In genomic region chr2:102080451-102081054, GRCh38 we compare ENCODE assay signal across 11 cellular contexts.
DNase-seq lines count a peak whose midpoint lies in the region; ATAC-seq, FAIRE-seq and TF ChIP-seq lines count a peak whose summit lies in the region.
"Had no signal": no experiment of that assay in that cellular context is flagged by ENCODE, and none has a peak within 500 bp of the region (broad histone marks: within the 10 kb centered on the region; RNA-seq: fewer than 3 reads in every experiment).

No MANE protein-coding gene starts in this region.

- TF ChIP-seq CTCF in bronchial epithelial cell (IDR thresholded peaks at IDR 0.05; ENCODE audit: insufficient read depth, low read length, severe bottlenecking) (no peak), mesothelial cell of epicardium (IDR thresholded peaks at IDR 0.05; ENCODE audit: unreplicated experiment) (no peak)

- DNase-seq in ELR (ENCODE audit: low read depth) (peak; percentile 23), bronchial epithelial cell (ENCODE audit: low read depth) (peak; percentile 74), H4 (ENCODE audit: low spot score) (no peak), mesothelial cell of epicardium (ENCODE audit: low spot score in 2 of 2, unreplicated experiment in 2 of 2) (no peak)
- DNase-seq: DMS 273 treated with DMSO at 0.1 percent for 48 hours, H9 had no signal

- H3K9me3 Mint-ChIP-seq in mesothelial cell of epicardium: peaks cover 20% of the 10 kb centered on the region
- H3K9me3 Mint-ChIP-seq: memory B cell had no signal

- no peaks in the 10 kb centered on the region for H3K36me3 ChIP-seq in bronchial epithelial cell (ENCODE audit: control insufficient read depth, insufficient read depth, low read length)

- H3K27ac Mint-ChIP-seq in mesothelial cell of epicardium: no peak overlapping the region
- H3K27ac Mint-ChIP-seq: H9, memory B cell had no signal

- H3K4me1 Mint-ChIP-seq in mesothelial cell of epicardium: peaks cover 10% of the 10 kb centered on the region
- H3K4me1 Mint-ChIP-seq: H9 had no signal

- FAIRE-seq in bronchial epithelial cell (lab: Jason Lieb, UNC): no peak

- no peak overlapping the region for H3K4me3 Mint-ChIP-seq in mesothelial cell of epicardium
- H3K4me3 Mint-ChIP-seq: H9, memory B cell had no signal

- peak; percentile 41 for ATAC-seq in GM19372 (IDR thresholded peaks at IDR 0.05; ENCODE audit: low read depth, unreplicated experiment)
- peak; percentile 51 for ATAC-seq in HG03432 (IDR thresholded peaks at IDR 0.05; ENCODE audit: unreplicated experiment)
- no peak for ATAC-seq in GM19455 (IDR thresholded peaks at IDR 0.05; ENCODE audit: unreplicated experiment)
- ATAC-seq in HG02852 (IDR thresholded peaks at IDR 0.05; ENCODE audit: unreplicated experiment): no peak

- no peak overlapping the region for H3K4me3 ChIP-seq in bronchial epithelial cell (ENCODE audit: low read depth, low read length)

- no peaks in the 10 kb centered on the region for H3K36me3 Mint-ChIP-seq in mesothelial cell of epicardium
- H3K36me3 Mint-ChIP-seq: memory B cell had no signal

- H3K27me3 Mint-ChIP-seq in mesothelial cell of epicardium (ENCODE audit: low read depth): no peaks in the 10 kb centered on the region

- no peaks in the 10 kb centered on the region for H3K27me3 ChIP-seq in bronchial epithelial cell (ENCODE audit: control insufficient read depth, insufficient read depth, low read length)

Comparison
In these comparisons a context has a peak if more than half of its experiments do, and no peak if none do; other contexts are left out.
1. DNase-seq: peak in ELR (single experiment) and bronchial epithelial cell (single experiment); none in H4 (single experiment) and mesothelial cell of epicardium (0 of 2).
2. ATAC-seq: peak in GM19372 (single experiment) and HG03432 (single experiment); none in GM19455 (single experiment) and HG02852 (single experiment).